34 cellular contexts compared by ENCODE assay signal in genomic region chr1:17260264-17260663, GRCh38. TPM values are rescaled to one million over a fixed set of nuclear protein-coding genes. Genes with fewer than 3 reads are reported as not detected.
"Had no signal": no experiment of that assay in that cellular context is flagged by ENCODE, and none has a peak within 500 bp of the region (broad histone marks: within the 10 kb centered on the region; RNA-seq: fewer than 3 reads in every experiment).

No MANE protein-coding gene starts in this region.

- H3K9ac ChIP-seq: neural progenitor cell, parathyroid adenoma had no signal

- H3K4me2 ChIP-seq: neural progenitor cell had no signal

- H3K79me2 ChIP-seq: parathyroid adenoma had no signal

- H3K9me3 Mint-ChIP-seq: natural killer cell, neural progenitor cell had no signal

- H3K4me3 ChIP-seq: left ventricle myocardium inferior, lung, neural progenitor cell, right atrium auricular region, right lobe of liver, smooth muscle cell, stomach, testis, thyroid gland, transverse colon, upper lobe of left lung, vagina had no signal

- DNase-seq: hypothalamus; islet precursor cell; left ventricle myocardium inferior; mesendoderm; naive B cell; natural killer cell; nephron progenitor cell; right lobe of liver; stimulated activated CD4-positive, alpha-beta T cell treated with anti-CD3 and anti-CD28 coated beads, Interleukin-1b, Interleukin-23, amount 100 ng/mL, for 48 hours; stimulated activated CD4-positive, alpha-beta T cell treated with anti-CD3 and anti-CD28 coated beads, Interleukin-2, amount 100 ng/mL, for 48 hours; stimulated activated CD4-positive, alpha-beta T cell treated with anti-CD3 and anti-CD28 coated beads, Interleukin-4, amount 100 ng/mL, for 4 hours; stimulated activated CD8-positive, alpha-beta memory T cell treated with anti-CD3 and anti-CD28 coated beads, Interleukin-4, amount 100 ng/mL, for 48 hours; stimulated activated naive CD8-positive, alpha-beta T cell treated with anti-CD3 and anti-CD28 coated beads, Interleukin-15, Interleukin-2, amounts not matched to agents 100 U/mL and 50 U/mL, for 24 hours; stomach; testis; thyroid gland; transverse colon; upper lobe of left lung had no signal

- H3K4me3 Mint-ChIP-seq: mesothelial cell of epicardium; natural killer cell; nephron progenitor cell; neural progenitor cell; stimulated activated memory B cell treated with anti-CD40 and anti-IgM and Interleukin-4, amounts not matched to agents 10 μg/mL and 1 μg/mL and 100 μg/mL, for 72 hours had no signal

- H3K36me3 Mint-ChIP-seq: mesothelial cell of epicardium; naive B cell; natural killer cell; neural progenitor cell; stimulated activated memory B cell treated with anti-CD40 and anti-IgM and Interleukin-4, amounts not matched to agents 10 μg/mL and 1 μg/mL and 100 μg/mL, for 72 hours had no signal

- H3K9me3 ChIP-seq: right lobe of liver, testis, thyroid gland, transverse colon, upper lobe of left lung, vagina had no signal

- H3K4me1 ChIP-seq: left ventricle myocardium inferior, neural progenitor cell, parathyroid adenoma, right atrium auricular region, right lobe of liver, stomach, testis, thyroid gland, upper lobe of left lung had no signal

- H3K36me3 ChIP-seq: left ventricle myocardium inferior, neural progenitor cell, right atrium auricular region, right lobe of liver, stomach, thyroid gland, transverse colon, upper lobe of left lung, vagina had no signal

- H2AFZ ChIP-seq: neural progenitor cell, parathyroid adenoma had no signal

- H3K27me3 ChIP-seq: neural progenitor cell, right atrium auricular region, right lobe of liver, testis, thyroid gland, transverse colon, upper lobe of left lung, vagina had no signal

- H3K27ac Mint-ChIP-seq: mesothelial cell of epicardium; naive B cell; natural killer cell; nephron progenitor cell; neural progenitor cell; progenitor cell of endocrine pancreas; stimulated activated memory B cell treated with anti-CD40 and anti-IgM and Interleukin-4, amounts not matched to agents 10 μg/mL and 1 μg/mL and 100 μg/mL, for 72 hours had no signal

- H3K4me1 Mint-ChIP-seq: mesothelial cell of epicardium; naive B cell; natural killer cell; stimulated activated memory B cell treated with anti-CD40 and anti-IgM and Interleukin-4, amounts not matched to agents 10 μg/mL and 1 μg/mL and 100 μg/mL, for 72 hours had no signal

- H3K27ac ChIP-seq: left ventricle myocardium inferior, neural progenitor cell, parathyroid adenoma, right atrium auricular region, right lobe of liver, stomach, testis, thyroid gland, transverse colon, upper lobe of left lung, vagina had no signal

RNA-seq across cellular contexts. Expression of gene PADI3, which starts 11.4 kb away (rescaled TPM):
- total RNA-seq: left ventricle myocardium inferior, lung, mesothelial cell of epicardium, mononuclear cell, natural killer cell, omental fat pad, progenitor cell of endocrine pancreas, pulmonary artery endothelial cell, right atrium auricular region, right lobe of liver, skeletal muscle tissue, smooth muscle cell, stomach, thyroid gland, transverse colon, upper lobe of left lung had no signal
- polyA plus RNA-seq: smooth muscle cell had no signal

RNA-seq across cellular contexts. Expression of gene PADI4, which starts 47.7 kb away (rescaled TPM):
- total RNA-seq: kidney epithelial cell, mesothelial cell of epicardium, progenitor cell of endocrine pancreas, pulmonary artery endothelial cell, renal cortical epithelial cell, smooth muscle cell, transverse colon, urinary bladder had no signal
- polyA plus RNA-seq: smooth muscle cell had no signal

RNA-seq across cellular contexts. Expression of gene PADI1, which starts 55.3 kb away (rescaled TPM):
- total RNA-seq: left ventricle myocardium inferior, lung, mesothelial cell of epicardium, mononuclear cell, natural killer cell, omental fat pad, progenitor cell of endocrine pancreas, pulmonary artery endothelial cell, right atrium auricular region, skeletal muscle tissue, thyroid gland, upper lobe of left lung had no signal
- polyA plus RNA-seq: smooth muscle cell had no signal
